Comparison of ENCODE assay signal across 17 cellular contexts in genomic region chr5:150559701-150560100, GRCh38. TPM values are rescaled to one million over a fixed set of nuclear protein-coding genes. Genes with fewer than 3 reads are reported as not detected.
DNase-seq lines count a peak whose midpoint lies in the region; ATAC-seq and TF ChIP-seq lines count a peak whose summit lies in the region.
"Had no signal": no experiment of that assay in that cellular context is flagged by ENCODE, and none has a peak within 500 bp of the region (broad histone marks: within the 10 kb centered on the region; RNA-seq: fewer than 3 reads in every experiment).

No MANE protein-coding gene starts in this region.

- ATAC-seq in Panc1: peak; percentile 14
- peak; percentile 5 for ATAC-seq in omental fat pad (ENCODE audit: low FRiP score)
- no peak for ATAC-seq in HG02840 (IDR thresholded peaks at IDR 0.05; ENCODE audit: low FRiP score, unreplicated experiment)
- ATAC-seq in HG03354 (IDR thresholded peaks at IDR 0.05; ENCODE audit: poor library complexity, severe bottlenecking, unreplicated experiment): no peak
- ATAC-seq: heart left ventricle had no signal

- no peaks in the 10 kb centered on the region for H3K36me3 ChIP-seq in Panc1 (ENCODE audit: control insufficient read depth, insufficient read depth, low read length)

- no peak overlapping the region for H3K4me3 ChIP-seq in Panc1 (ENCODE audit: low read depth in 2 of 2, low read length in 2 of 2)
- no peak overlapping the region for H3K4me3 ChIP-seq in fibroblast of mammary gland (ENCODE audit: control insufficient read depth, low read depth, low read length)
- H3K4me3 ChIP-seq: heart left ventricle, psoas muscle had no signal

- no TSS peak for BruUV-seq in Panc1 (replicated peaks; lab: Mats Ljungman, UMichigan)

- TF ChIP-seq CTCF in Panc1 (IDR thresholded peaks at IDR 0.05) (no peak), fibroblast of mammary gland (conservative IDR thresholded peaks at IDR 0.05; ENCODE audit: control insufficient read depth, insufficient read depth, low read depth, low read length) (no peak), omental fat pad (IDR thresholded peaks at IDR 0.05) (no peak)

- peak; percentile 55 for DNase-seq in EL
- DNase-seq in Panc1 (ENCODE audit: low read depth, low spot score): no peak
- peak; percentile 53 for DNase-seq in fibroblast of mammary gland (ENCODE audit: low read depth)
- DNase-seq in omental fat pad (ENCODE audit: low spot score): no peak
- no peak for DNase-seq in Kasumi-1 (lab: John Stamatoyannopoulos, UW)
- no peak for DNase-seq in stimulated activated naive CD4-positive, alpha-beta T cell (lab: John Stamatoyannopoulos, UW)
- DNase-seq: activated CD4-positive, alpha-beta T cell treated with anti-CD3 and anti-CD28 coated beads, Interleukin-2, amount 10 ng/mL, durations not matched to agents 24 days and 14 days; activated naive CD8-positive, alpha-beta T cell treated with anti-CD3 and anti-CD28 coated beads for 36 hours; CD4-positive, alpha-beta T cell; GDM1; heart left ventricle; NCI-H2081 treated with DMSO at 0.1 percent for 48 hours; NCI-H774; psoas muscle; substantia nigra had no signal

- no peaks in the 10 kb centered on the region for H3K27me3 ChIP-seq in Panc1 (ENCODE audit: control insufficient read depth, insufficient read depth, low read length)
- H3K27me3 ChIP-seq: heart left ventricle had no signal

- CTCF ChIA-PET in Panc1 (lab: Charles Lee): interaction anchor here (0.6 to 2.0 kb wide), 7 partner anchors 15 to 141 kb away, joined by 3 to 12 read pairs (median 3); partner anchors contain the start of gene RBM22

- peaks cover 45% of the 10 kb centered on the region for H3K4me1 ChIP-seq in Panc1 (ENCODE audit: control insufficient read depth, insufficient read depth, low read length)

- H3K9me3 ChIP-seq in Panc1 (ENCODE audit: control insufficient read depth, insufficient read depth, low read depth, low read length): no peaks in the 10 kb centered on the region
- H3K9me3 ChIP-seq: psoas muscle had no signal

- POLR2A ChIA-PET in Panc1 (lab: Charles Lee): interaction anchor here (0.6 to 1.1 kb wide), 4 partner anchors 85 to 246 kb away, joined by 3 to 4 read pairs (median 3); no protein-coding TSS in a partner anchor

- intact Hi-C loops in Panc1 (cut with micrococcal nuclease; ENCODE audit: unreplicated experiment): loop anchor here (1.0 to 10.0 kb wide), 5 partner anchors 97 to 288 kb away; partner anchors contain the start of genes IRGM and RBM22

- in situ Hi-C loops in Panc1 (cut with HindIII; ENCODE audit: low pct_unique_long_range_greater_than_20kb, low sequenced_read_pairs): no loop called here

- peak overlapping the region; percentile 81 for H3K27ac ChIP-seq in Panc1 (ENCODE audit: low read length)
- H3K27ac ChIP-seq: heart left ventricle, psoas muscle had no signal

RNA-seq across cellular contexts. Expression of gene NDST1, which starts 51.8 kb away (rescaled TPM):
- total RNA-seq in Panc1 (2021; ENCODE audit: unreplicated experiment) (142 TPM), omental fat pad (10 to 100 TPM; 45.4 to 86.5 (median 81.2) TPM)
- 80.5 TPM for polyA plus RNA-seq in Panc1 (2012; ENCODE audit: insufficient read length)

Comparison
In these comparisons a context has a peak if more than half of its experiments do, and no peak if none do; other contexts are left out.
1. DNase-seq: peak in EL (single experiment) and fibroblast of mammary gland (single experiment); none in Panc1 (single experiment), omental fat pad (single experiment), Kasumi-1 (0 of 2) and stimulated activated naive CD4-positive, alpha-beta T cell (0 of 6).
2. ATAC-seq: peak in Panc1 (single experiment) and omental fat pad (single experiment); none in HG02840 (single experiment) and HG03354 (single experiment).